ENCODE assay signal across 1 cellular context in the genomic region with DNA sequence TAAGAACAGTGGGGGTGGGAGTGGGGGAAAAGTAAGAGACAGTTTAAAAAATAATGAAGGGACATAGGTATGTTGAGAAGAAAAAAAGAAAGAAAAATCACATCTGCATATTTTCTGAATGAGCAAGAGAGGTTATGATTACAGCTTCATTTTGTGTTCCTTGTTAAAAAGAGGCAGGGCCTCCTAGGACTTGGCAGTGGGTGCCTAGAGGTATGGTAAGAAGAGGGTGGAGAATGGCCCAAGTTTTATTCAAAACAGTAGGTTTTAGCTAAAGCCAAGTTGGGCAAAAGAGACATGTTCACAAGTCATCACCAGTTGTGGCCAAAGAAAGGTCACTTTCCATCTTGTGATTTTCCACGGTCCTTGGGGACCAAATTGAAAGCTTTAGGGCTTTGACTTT.
TF ChIP-seq lines count a peak whose summit lies in the region.

No MANE protein-coding gene starts in this region.

TF ChIP-seq in IMR-90, 13 proteins besides CTCF, POLR2A, EP300 and RAD21 (continued from another document):
- TF ChIP-seq MAFK (IDR thresholded peaks at IDR 0.05; ENCODE audit: low read depth, low read length) (no peak), NFE2L2 (IDR thresholded peaks at IDR 0.05; ENCODE audit: low read depth, low read length) (no peak), CEBPB (IDR thresholded peaks at IDR 0.05; ENCODE audit: low read depth, low read length) (no peak), SMC3 (IDR thresholded peaks at IDR 0.05; ENCODE audit: low read depth, low read length) (no peak), RCOR1 (IDR thresholded peaks at IDR 0.05; ENCODE audit: insufficient replicate concordance, low read length) (no peak), MAZ (IDR thresholded peaks at IDR 0.05; ENCODE audit: borderline replicate concordance, low read depth, low read length) (no peak), FOS (IDR thresholded peaks at IDR 0.05; ENCODE audit: low read depth, low read length) (no peak), MXI1 (IDR thresholded peaks at IDR 0.05; ENCODE audit: borderline replicate concordance, low read depth, low read length) (no peak), CHD1 (IDR thresholded peaks at IDR 0.05; ENCODE audit: low read depth, low read length) (no peak), BHLHE40 (IDR thresholded peaks at IDR 0.05; ENCODE audit: low read depth, low read length) (no peak)
- TF ChIP-seq, protein P1, sequence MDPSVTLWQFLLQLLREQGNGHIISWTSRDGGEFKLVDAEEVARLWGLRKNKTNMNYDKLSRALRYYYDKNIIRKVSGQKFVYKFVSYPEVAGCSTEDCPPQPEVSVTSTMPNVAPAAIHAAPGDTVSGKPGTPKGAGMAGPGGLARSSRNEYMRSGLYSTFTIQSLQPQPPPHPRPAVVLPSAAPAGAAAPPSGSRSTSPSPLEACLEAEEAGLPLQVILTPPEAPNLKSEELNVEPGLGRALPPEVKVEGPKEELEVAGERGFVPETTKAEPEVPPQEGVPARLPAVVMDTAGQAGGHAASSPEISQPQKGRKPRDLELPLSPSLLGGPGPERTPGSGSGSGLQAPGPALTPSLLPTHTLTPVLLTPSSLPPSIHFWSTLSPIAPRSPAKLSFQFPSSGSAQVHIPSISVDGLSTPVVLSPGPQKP (IDR thresholded peaks at IDR 0.05; ENCODE audit: borderline replicate concordance, low read depth, low read length): no peak
- TF ChIP-seq, protein P2, sequence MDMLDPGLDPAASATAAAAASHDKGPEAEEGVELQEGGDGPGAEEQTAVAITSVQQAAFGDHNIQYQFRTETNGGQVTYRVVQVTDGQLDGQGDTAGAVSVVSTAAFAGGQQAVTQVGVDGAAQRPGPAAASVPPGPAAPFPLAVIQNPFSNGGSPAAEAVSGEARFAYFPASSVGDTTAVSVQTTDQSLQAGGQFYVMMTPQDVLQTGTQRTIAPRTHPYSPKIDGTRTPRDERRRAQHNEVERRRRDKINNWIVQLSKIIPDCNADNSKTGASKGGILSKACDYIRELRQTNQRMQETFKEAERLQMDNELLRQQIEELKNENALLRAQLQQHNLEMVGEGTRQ (IDR thresholded peaks at IDR 0.05; ENCODE audit: low read depth, low read length): no peak
